11 cellular contexts compared by ENCODE assay signal in genomic region chr1:94327001-94327685, GRCh38.
A peak's percentile ranks its signal among the peaks of the same experiment; 100 is the strongest.
DNase-seq lines count a peak whose midpoint lies in the region; ATAC-seq and TF ChIP-seq lines count a peak whose summit lies in the region.
"Had no signal": no experiment of that assay in that cellular context is flagged by ENCODE, and none has a peak within 500 bp of the region (broad histone marks: within the 10 kb centered on the region; RNA-seq: fewer than 3 reads in every experiment).

No MANE protein-coding gene starts in this region.

- TF ChIP-seq CTCF in endothelial cell (IDR thresholded peaks at IDR 0.05; ENCODE audit: unreplicated experiment) (no peak), lower leg skin (IDR thresholded peaks at IDR 0.05) (no peak), upper lobe of right lung (IDR thresholded peaks at IDR 0.05) (no peak)

- no peak for ATAC-seq in upper lobe of right lung

- intact Hi-C loops in lower leg skin (cut with DNase I; ENCODE audit: low total_unique reads): no loop called here
- intact Hi-C loops in upper lobe of right lung (cut with DNase I): loop anchor here (10.0 kb wide), 1 partner anchor 92 kb away; the partner anchor contains the start of gene ARHGAP29

- H3K27ac ChIP-seq in upper lobe of right lung: peak overlapping the region; percentile 51

- no peaks in the 10 kb centered on the region for H3K9me3 Mint-ChIP-seq in endothelial cell (ENCODE audit: unreplicated experiment)
- H3K9me3 Mint-ChIP-seq: central memory CD8-positive, alpha-beta T cell had no signal

- TF ChIP-seq POLR2A in lower leg skin (IDR thresholded peaks at IDR 0.05): no peak

- H3K4me1 Mint-ChIP-seq in endothelial cell (ENCODE audit: unreplicated experiment): peaks cover 87% of the 10 kb centered on the region
- H3K4me1 Mint-ChIP-seq: central memory CD8-positive, alpha-beta T cell had no signal

- H3K27me3 Mint-ChIP-seq in endothelial cell (ENCODE audit: unreplicated experiment): peaks cover 7% of the 10 kb centered on the region

- peak overlapping the region; percentile 98 for H3K27ac Mint-ChIP-seq in endothelial cell (ENCODE audit: unreplicated experiment)

- H3K4me3 Mint-ChIP-seq in endothelial cell (ENCODE audit: unreplicated experiment): peak overlapping the region; percentile 83
- H3K4me3 Mint-ChIP-seq: central memory CD8-positive, alpha-beta T cell had no signal

- H3K4me3 ChIP-seq in lower leg skin (ENCODE audit: low read depth, poor library complexity, severe bottlenecking) (no peak overlapping the region), upper lobe of right lung (no peak overlapping the region)

- H3K36me3 ChIP-seq in upper lobe of right lung: no peaks in the 10 kb centered on the region

- H3K4me1 ChIP-seq in upper lobe of right lung: peaks cover 27% of the 10 kb centered on the region

- 27 to 32% methylated on average over 18 of the region's 18 CpGs for WGBS in lower leg skin, 2 donors

- peak; percentile 23 for DNase-seq in activated CD4-positive, alpha-beta T cell treated with anti-CD3 and anti-CD28 coated beads for 48 hours
- no peak for DNase-seq in activated CD4-positive, alpha-beta T cell treated with anti-CD3 and anti-CD28 coated beads for 1 hour
- DNase-seq in endothelial cell (ENCODE audit: low spot score) (peak; percentile 82), lower leg skin (ENCODE audit: low spot score in 2 of 2) (peak; percentile 47 to 91), upper lobe of right lung (no peak), SW480 (ENCODE audit: low spot score) (no peak), SIG-M5 treated with dmso at 0.1 percent for 504 hours (lab: John Stamatoyannopoulos, UW; ENCODE audit: unreplicated experiment) (no peak), hippocampal formation (lab: John Stamatoyannopoulos, UW) (no peak)
- DNase-seq: Karpas-422, T-helper 9 cell had no signal

- no peaks in the 10 kb centered on the region for H3K36me3 Mint-ChIP-seq in endothelial cell (ENCODE audit: low read depth, unreplicated experiment)

- no peaks in the 10 kb centered on the region for H3K27me3 ChIP-seq in upper lobe of right lung

- H3K9me3 ChIP-seq in upper lobe of right lung: no peaks in the 10 kb centered on the region

Comparison
In these comparisons a context has a peak if more than half of its experiments do, and no peak if none do; other contexts are left out.
1. DNase-seq: peak in activated CD4-positive, alpha-beta T cell treated with anti-CD3 and anti-CD28 coated beads for 48 hours (single experiment), endothelial cell (single experiment) and lower leg skin (2 of 2); none in activated CD4-positive, alpha-beta T cell treated with anti-CD3 and anti-CD28 coated beads for 1 hour (single experiment), upper lobe of right lung (single experiment), SW480 (single experiment), SIG-M5 treated with dmso at 0.1 percent for 504 hours (single experiment) and hippocampal formation (0 of 2).